Comparison of ENCODE assay signal across 9 cellular contexts in genomic region chr9:127557466-127557869, GRCh38. TPM values are rescaled to one million over a fixed set of nuclear protein-coding genes. Genes with fewer than 3 reads are reported as not detected.
DNase-seq lines count a peak whose midpoint lies in the region; ATAC-seq and TF ChIP-seq lines count a peak whose summit lies in the region.
"Had no signal": no experiment of that assay in that cellular context is flagged by ENCODE, and none has a peak within 500 bp of the region (broad histone marks: within the 10 kb centered on the region; RNA-seq: fewer than 3 reads in every experiment).

No MANE protein-coding gene starts in this region.

- no peak for TF ChIP-seq EP300 in transverse colon (IDR thresholded peaks at IDR 0.05; ENCODE audit: low read depth)

- H3K4me3 ChIP-seq in transverse colon, result no peak overlapping the region

- DNase-seq in activated gamma-delta T cell treated with Interleukin-2 at 50 U/mL for 16 hours (peak; percentile 13), activated gamma-delta T cell (lab: John Stamatoyannopoulos, UW) (no peak), islet precursor cell (peak; percentile 87), transverse colon (no peak), RPMI8226 (no peak)

- 5 to 20% methylated on average over 1 to 5 of the region's 5 CpGs for WGBS in transverse colon (ENCODE audit: low coverage in 1 of 2), 2 donors

- peaks cover 55% of the 10 kb centered on the region for H3K4me1 Mint-ChIP-seq in activated naive CD8-positive, alpha-beta T cell (ENCODE audit: low read depth)

- no peak for ATAC-seq in HG03108 (IDR thresholded peaks at IDR 0.05; ENCODE audit: unreplicated experiment)
- ATAC-seq in activated CD4-positive, CD25-positive, alpha-beta regulatory T cell treated with anti-CD3 and anti-CD28 coated beads, Interleukin-2, amount 50 U/mL, for 24 hours, result no peak

- peaks cover 42 to 73% (median 58%) of the 10 kb centered on the region in 4 donors for H3K4me1 ChIP-seq in transverse colon

- H3K4me3 Mint-ChIP-seq in activated naive CD8-positive, alpha-beta T cell, result peak overlapping the region; percentile 17

- in situ Hi-C loops in transverse colon (cut with MboI; ENCODE audit: low pct_ligation_motif_present in 1 of 4, low pct_unique_long_range_greater_than_20kb in 1 of 4, low sequenced_read_pairs in 3 of 4), result no loop called here

- H3K9me3 Mint-ChIP-seq in activated naive CD8-positive, alpha-beta T cell (ENCODE audit: low read depth), result no peaks in the 10 kb centered on the region
- H3K9me3 Mint-ChIP-seq: immature natural killer cell had no signal

- no peaks in the 10 kb centered on the region for H3K36me3 Mint-ChIP-seq in activated naive CD8-positive, alpha-beta T cell
- H3K36me3 Mint-ChIP-seq: immature natural killer cell had no signal

- H3K9me3 ChIP-seq in transverse colon, result no peaks in the 10 kb centered on the region

- intact Hi-C loops in transverse colon (cut with DNase I; ENCODE audit: low total_unique reads), result no loop called here

- H3K27ac Mint-ChIP-seq in activated naive CD8-positive, alpha-beta T cell, result no peak overlapping the region

- H3K27me3 ChIP-seq in transverse colon, result no peaks in the 10 kb centered on the region

- no peak for TF ChIP-seq POLR2A in transverse colon (IDR thresholded peaks at IDR 0.05)

- no peaks in the 10 kb centered on the region for H3K36me3 ChIP-seq in transverse colon

- peak overlapping the region; percentile 67 to 86 (median 82) for H3K27ac ChIP-seq in transverse colon

- no peak for TF ChIP-seq CTCF in transverse colon (IDR thresholded peaks at IDR 0.05)

- H3K27me3 Mint-ChIP-seq in activated naive CD8-positive, alpha-beta T cell, result no peaks in the 10 kb centered on the region

RNA-seq across cellular contexts. Expression of gene STXBP1, which starts 54.6 kb away (rescaled TPM):
- total RNA-seq in transverse colon, result 100 to 1,000 TPM in 1 of 4 donors, 10 to 100 TPM in 2, 1 to 10 TPM in 1; 7.9 to 193 (median 13.3) TPM

Comparison
In these comparisons a context has a peak if more than half of its experiments do, and no peak if none do; other contexts are left out.
1. DNase-seq: peak in activated gamma-delta T cell treated with Interleukin-2 at 50 U/mL for 16 hours (single experiment) and islet precursor cell (single experiment); none in activated gamma-delta T cell (single experiment), transverse colon (single experiment) and RPMI8226 (single experiment).